Comparison of ENCODE assay signal across 17 cellular contexts in the genomic region with DNA sequence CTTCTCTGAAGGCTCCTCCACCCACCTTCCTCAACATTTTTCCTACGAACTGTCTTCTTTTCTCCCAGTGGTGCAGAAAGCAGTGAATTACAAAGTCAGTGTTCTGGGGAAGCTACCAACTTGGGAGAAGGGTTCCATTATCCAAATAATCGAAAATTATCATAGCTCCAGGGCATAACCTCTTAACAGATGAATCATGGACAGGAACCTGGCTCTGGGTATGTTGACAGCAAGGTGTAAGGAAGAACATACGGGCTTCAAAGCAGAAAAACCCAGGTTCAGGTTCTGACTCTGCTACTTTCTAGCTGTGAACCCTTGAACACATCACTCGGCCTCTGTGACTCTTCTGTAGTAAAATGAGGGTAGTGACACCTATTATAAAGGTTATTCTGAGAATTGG.
A peak's percentile ranks its signal among the peaks of the same experiment; 100 is the strongest.
DNase-seq lines count a peak whose midpoint lies in the region; ATAC-seq and TF ChIP-seq lines count a peak whose summit lies in the region.
"Had no signal": no experiment of that assay in that cellular context is flagged by ENCODE, and none has a peak within 500 bp of the region (broad histone marks: within the 10 kb centered on the region; RNA-seq: fewer than 3 reads in every experiment).

No MANE protein-coding gene starts in this region.

- intact Hi-C loops in prostate gland (cut with DNase I), result no loop called here
- intact Hi-C loops in transverse colon (cut with DNase I; ENCODE audit: low total_unique reads), result no loop called here
- intact Hi-C loops in lower leg skin (cut with DNase I; ENCODE audit: low total_unique reads), result no loop called here

- ATAC-seq in RWPE2 (ENCODE audit: low read depth) (peak; percentile 27; the same call in 1 of the 3 replicates), GM21619 (IDR thresholded peaks at IDR 0.05; ENCODE audit: unreplicated experiment) (no peak)
- ATAC-seq: activated CD8-positive, alpha-beta memory T cell treated with anti-CD3 and anti-CD28 coated beads, Interleukin-2, amount 10 ng/mL, durations not matched to agents 7 days and 5 days; HepG2 had no signal

- no peak for TF ChIP-seq POLR2A in prostate gland (IDR thresholded peaks at IDR 0.05)
- no peak for TF ChIP-seq POLR2A in transverse colon (IDR thresholded peaks at IDR 0.05)
- TF ChIP-seq POLR2A in lower leg skin (IDR thresholded peaks at IDR 0.05), result no peak

- TF ChIP-seq CTCF in RWPE2 (IDR thresholded peaks at IDR 0.05; ENCODE audit: poor library complexity, severe bottlenecking) (no peak), coronary artery (IDR thresholded peaks at IDR 0.05) (no peak), prostate gland (IDR thresholded peaks at IDR 0.05) (no peak), transverse colon (IDR thresholded peaks at IDR 0.05) (no peak), lower leg skin (IDR thresholded peaks at IDR 0.05) (no peak)

- DNase-seq in RWPE2 (ENCODE audit: low spot score) (no peak), coronary artery (ENCODE audit: low spot score) (no peak), prostate gland (ENCODE audit: low spot score) (no peak), transverse colon (no peak), AG08396 (ENCODE audit: low spot score) (no peak), lower leg skin (ENCODE audit: low spot score in 2 of 2) (no peak)
- DNase-seq: activated CD4-positive, alpha-beta T cell treated with anti-CD3 and anti-CD28 coated beads for 4 hours; activated CD8-positive, alpha-beta memory T cell treated with anti-CD3 and anti-CD28 coated beads, Interleukin-2, amount 10 ng/mL, durations not matched to agents 7 days and 5 days; Caco-2; MG63; NCI-H1694 treated with DMSO at 0.1 percent for 48 hours; NCI-H2227 treated with DMSO at 0.1 percent for 48 hours; nephron progenitor cell; stimulated activated naive CD4-positive, alpha-beta T cell; SW 1271 had no signal

- no peaks in the 10 kb centered on the region for H3K27me3 ChIP-seq in RWPE2 (ENCODE audit: insufficient read depth, poor library complexity, severe bottlenecking)
- no peaks in the 10 kb centered on the region for H3K27me3 ChIP-seq in prostate gland (replicated peaks; ENCODE audit: insufficient read depth)
- H3K27me3 ChIP-seq in transverse colon, result no peaks in the 10 kb centered on the region
- H3K27me3 ChIP-seq: MG63 had no signal

- H3K4me1 ChIP-seq in RWPE2 (ENCODE audit: insufficient read depth, poor library complexity, severe bottlenecking), result peaks cover 7% of the 10 kb centered on the region
- H3K4me1 ChIP-seq in prostate gland (replicated peaks), result no peaks in the 10 kb centered on the region
- peaks cover 0 to 8% (median 2%) of the 10 kb centered on the region in 4 donors for H3K4me1 ChIP-seq in transverse colon
- H3K4me1 ChIP-seq: Caco-2 had no signal

- H3K4me3 ChIP-seq in RWPE2 (ENCODE audit: severe bottlenecking) (no peak overlapping the region), coronary artery (no peak overlapping the region), prostate gland (no peak overlapping the region), transverse colon (no peak overlapping the region), lower leg skin (ENCODE audit: low read depth, poor library complexity, severe bottlenecking) (no peak overlapping the region)
- H3K4me3 ChIP-seq: MG63 had no signal

- in situ Hi-C loops in transverse colon (cut with MboI; ENCODE audit: low pct_ligation_motif_present in 1 of 4, low pct_unique_long_range_greater_than_20kb in 1 of 4, low sequenced_read_pairs in 3 of 4), result loop anchor here in 1 of 4 donors (25.0 kb wide), 1 partner anchor 348 kb away; a partner anchor contains a TSS

- WGBS in prostate gland, result 68% methylated on average over 4 of the region's 4 CpGs
- 66 to 74% methylated on average over 2 to 4 of the region's 4 CpGs for WGBS in transverse colon (ENCODE audit: low coverage in 1 of 2), 2 donors
- 42 to 52% methylated on average over 4 of the region's 4 CpGs for WGBS in lower leg skin, 2 donors

- H3K27ac ChIP-seq in RWPE2 (ENCODE audit: poor library complexity, severe bottlenecking), result no peak overlapping the region
- peak overlapping the region; percentile 2 to 68 for H3K27ac ChIP-seq in coronary artery
- peak overlapping the region; percentile 2 to 26 for H3K27ac ChIP-seq in prostate gland
- peak overlapping the region; percentile 36 to 59 (median 56) for H3K27ac ChIP-seq in transverse colon

- H3K36me3 ChIP-seq in RWPE2 (ENCODE audit: low read depth), result no peaks in the 10 kb centered on the region
- H3K36me3 ChIP-seq in prostate gland, result no peaks in the 10 kb centered on the region
- no peaks in the 10 kb centered on the region for H3K36me3 ChIP-seq in transverse colon
- H3K36me3 ChIP-seq: MG63 had no signal

- TF ChIP-seq EP300 in transverse colon (IDR thresholded peaks at IDR 0.05; ENCODE audit: low read depth), result no peak

- no peaks in the 10 kb centered on the region for H3K9me3 ChIP-seq in RWPE2 (ENCODE audit: severe bottlenecking)
- no peaks in the 10 kb centered on the region for H3K9me3 ChIP-seq in prostate gland
- no peaks in the 10 kb centered on the region for H3K9me3 ChIP-seq in transverse colon
- H3K9me3 ChIP-seq: Caco-2, MG63 had no signal
